Comparison of ENCODE assay signal across 8 cellular contexts in genomic region chr1:166975361-166976129, GRCh38. TPM values are rescaled to one million over a fixed set of nuclear protein-coding genes. Genes with fewer than 3 reads are reported as not detected.
A peak's percentile ranks its signal among the peaks of the same experiment; 100 is the strongest.
DNase-seq lines count a peak whose midpoint lies in the region; ATAC-seq and TF ChIP-seq lines count a peak whose summit lies in the region.

A gene with protein sequence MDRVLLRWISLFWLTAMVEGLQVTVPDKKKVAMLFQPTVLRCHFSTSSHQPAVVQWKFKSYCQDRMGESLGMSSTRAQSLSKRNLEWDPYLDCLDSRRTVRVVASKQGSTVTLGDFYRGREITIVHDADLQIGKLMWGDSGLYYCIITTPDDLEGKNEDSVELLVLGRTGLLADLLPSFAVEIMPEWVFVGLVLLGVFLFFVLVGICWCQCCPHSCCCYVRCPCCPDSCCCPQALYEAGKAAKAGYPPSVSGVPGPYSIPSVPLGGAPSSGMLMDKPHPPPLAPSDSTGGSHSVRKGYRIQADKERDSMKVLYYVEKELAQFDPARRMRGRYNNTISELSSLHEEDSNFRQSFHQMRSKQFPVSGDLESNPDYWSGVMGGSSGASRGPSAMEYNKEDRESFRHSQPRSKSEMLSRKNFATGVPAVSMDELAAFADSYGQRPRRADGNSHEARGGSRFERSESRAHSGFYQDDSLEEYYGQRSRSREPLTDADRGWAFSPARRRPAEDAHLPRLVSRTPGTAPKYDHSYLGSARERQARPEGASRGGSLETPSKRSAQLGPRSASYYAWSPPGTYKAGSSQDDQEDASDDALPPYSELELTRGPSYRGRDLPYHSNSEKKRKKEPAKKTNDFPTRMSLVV (minus strand): TSS chr1:166975540. CDS start chr1:166975268, 272 bp downstream.

- ATAC-seq in GM23338 = peak; percentile 82
- peak; percentile 83 to 92 for ATAC-seq in lower lobe of right lung

- TF ChIP-seq CTCF in GM23338 (conservative IDR thresholded peaks at IDR 0.05; ENCODE audit: low read depth in 2 of 2) = peak in 1 of 2 experiments; percentile 24; a peak in 1 of 4 replicates
- TF ChIP-seq CTCF in dorsolateral prefrontal cortex (IDR thresholded peaks at IDR 0.05 in 54 of 56, conservative IDR thresholded peaks at IDR 0.05 in 2 of 56; ENCODE audit: low read depth in 1 of 56, partially characterized antibody in 56 of 56) = peak in 28 of 56 donors; percentile 13 to 61 (median 30)
- TF ChIP-seq CTCF in lower lobe of right lung (IDR thresholded peaks at IDR 0.05) = no peak

- no peaks in the 10 kb centered on the region for H3K9me2 ChIP-seq in GM23338 (ENCODE audit: insufficient read depth)

- no peaks in the 10 kb centered on the region; the same call in 2 of the 3 replicates for H3K36me3 Mint-ChIP-seq in GM23338 (ENCODE audit: low read depth)

- H3K36me3 ChIP-seq in GM23338 (ENCODE audit: insufficient read depth) (no peaks in the 10 kb centered on the region), lower lobe of right lung (no peaks in the 10 kb centered on the region)

- no peaks in the 10 kb centered on the region for H3K79me2 ChIP-seq in GM23338 (replicated peaks; ENCODE audit: insufficient read depth)

- H3K9me3 Mint-ChIP-seq in GM23338 = no peaks in the 10 kb centered on the region

- H3K27ac ChIP-seq in GM23338 (ENCODE audit: low read depth) = no peak within 1 kb of the TSS
- H3K27ac ChIP-seq in dorsolateral prefrontal cortex = peak within 1 kb of the TSS in 57 of 59 donors; percentile 32 to 90 (median 75)
- no peak within 1 kb of the TSS for H3K27ac ChIP-seq in lower lobe of right lung

- no peak within 1 kb of the TSS for H3K27ac Mint-ChIP-seq in GM23338

- peaks cover 25% of the 10 kb centered on the region for H3K4me1 Mint-ChIP-seq in GM23338

- H3K4me1 ChIP-seq in GM23338 (ENCODE audit: insufficient read depth) = peaks cover 27% of the 10 kb centered on the region
- peaks cover 8% of the 10 kb centered on the region for H3K4me1 ChIP-seq in lower lobe of right lung

- DNase-seq in ELR (ENCODE audit: low read depth) (peak; percentile 33), GM23338 (ENCODE audit: low spot score) (peak; percentile 81), NAMALWA (ENCODE audit: low spot score) (peak; percentile 76), dorsolateral prefrontal cortex (peak; percentile 50 to 79 (median 67)), lower lobe of right lung (peak; percentile 64), GOT3 (lab: John Stamatoyannopoulos, UW) (no peak)
- peak; percentile 49 for DNase-seq in activated CD4-positive, alpha-beta T cell treated with anti-CD3 and anti-CD28 coated beads, Interleukin-2, amount 50 U/mL, for 1 hour
- DNase-seq in stimulated activated CD4-positive, alpha-beta T cell treated with anti-CD3 and anti-CD28 coated beads, TNF-alpha, amount 100 ng/mL, for 4 hours (ENCODE audit: low read depth in 3 of 3) = peak; percentile 53 to 62 (median 55)

- no peaks in the 10 kb centered on the region for H4K20me1 ChIP-seq in GM23338 (replicated peaks; ENCODE audit: insufficient read depth)

- intact Hi-C loops in dorsolateral prefrontal cortex (cut with DNase I) (loop anchor here (1.0 to 10.0 kb wide), 7 partner anchors 25 to 577 kb away; partner anchors contain the start of gene CREG1 (in 1 of the 2)), lower lobe of right lung (cut with DNase I) (no loop called here)

- H3K4me3 Mint-ChIP-seq in GM23338 = peak within 1 kb of the TSS; percentile 81

- H3K27me3 ChIP-seq in GM23338 (ENCODE audit: insufficient read depth) = peaks cover 77% of the 10 kb centered on the region
- no peaks in the 10 kb centered on the region for H3K27me3 ChIP-seq in dorsolateral prefrontal cortex
- H3K27me3 ChIP-seq in lower lobe of right lung (ENCODE audit: low read depth) = peaks cover 39% of the 10 kb centered on the region

- no peaks in the 10 kb centered on the region; the same call in 1 of the 2 replicates for H3F3A ChIP-seq in GM23338 (replicated peaks; ENCODE audit: low read depth)

- no peaks in the 10 kb centered on the region for H3K9me3 ChIP-seq in lower lobe of right lung

- H3K4me2 ChIP-seq in GM23338 = peak within 1 kb of the TSS; percentile 96

- H3K4me3 ChIP-seq in GM23338 = peak within 1 kb of the TSS; percentile 78
- H3K4me3 ChIP-seq in dorsolateral prefrontal cortex = peak within 1 kb of the TSS; percentile 56 to 87 (median 77)
- peak within 1 kb of the TSS; percentile 72 for H3K4me3 ChIP-seq in lower lobe of right lung

- H2AFZ ChIP-seq in GM23338 = peak within 1 kb of the TSS; percentile 97

- peaks cover 51% of the 10 kb centered on the region for H3K27me3 Mint-ChIP-seq in GM23338 (ENCODE audit: insufficient read depth, low read depth, poor library complexity)

TF ChIP-seq in GM23338, 12 proteins besides CTCF, POLR2A, EP300 and RAD21:
- TF ChIP-seq EZH2phosphoT487 (IDR thresholded peaks at IDR 0.05; ENCODE audit: unreplicated experiment) (no peak), EZH2 (IDR thresholded peaks at IDR 0.05; ENCODE audit: low read depth, unreplicated experiment) (peak; percentile 74)

RNA-seq across cellular contexts. Expression of the gene that starts here (rescaled TPM):
- total RNA-seq in GM23338 (2014; rRNA removed; shearing (Covaris generic)) = 1.0 and 2.4 TPM in 2 replicates
- 0.12 and 0.27 TPM in 2 replicates for polyA plus RNA-seq in GM23338 (2016; fragmentation: Nextera tagmentation; extraction: Ambion mirVana)
- total RNA-seq in dorsolateral prefrontal cortex (10 to 100 TPM; 24.5 to 75.2 (median 44.3) TPM), lower lobe of right lung (1.6 TPM)

Comparison
In these comparisons a context has a peak if more than half of its experiments do, and no peak if none do; other contexts are left out.
1. H3K27ac ChIP-seq: peak in dorsolateral prefrontal cortex (57 of 59); none in GM23338 (single experiment) and lower lobe of right lung (single experiment).
2. Peak in every context shown above with its lines, with median percentiles within 50 percentile points of each other: H3K4me3 ChIP-seq.